ENCODE assay signal across 32 cellular contexts in genomic region chr2:163897799-163898198, GRCh38.
"Had no signal": no experiment of that assay in that cellular context is flagged by ENCODE, and none has a peak within 500 bp of the region (broad histone marks: within the 10 kb centered on the region; RNA-seq: fewer than 3 reads in every experiment).

No MANE protein-coding gene starts in this region.

- H3K27me3 Mint-ChIP-seq: activated CD4-positive, alpha-beta memory T cell treated with anti-CD3 and anti-CD28 coated beads for 36 hours; activated CD4-positive, alpha-beta T cell treated with anti-CD3 and anti-CD28 coated beads for 36 hours; activated CD4-positive, alpha-beta T cell treated with anti-CD3 and anti-CD28 coated beads, Interleukin-2, amount 10 ng/mL, durations not matched to agents 24 days and 14 days; activated CD8-positive, alpha-beta memory T cell treated with anti-CD3 and anti-CD28 coated beads, Interleukin-2, amount 10 ng/mL, durations not matched to agents 7 days and 5 days; activated naive CD4-positive, alpha-beta T cell treated with anti-CD3 and anti-CD28 coated beads, Interleukin-2, amount 50 U/mL, for 24 hours; activated naive CD8-positive, alpha-beta T cell treated with anti-CD3 and anti-CD28 coated beads for 36 hours; activated naive CD8-positive, alpha-beta T cell treated with anti-CD3 and anti-CD28 coated beads, Interleukin-2, amount 50 U/mL, for 24 hours; dendritic cell treated with granulocyte-macrophage colony-stimulating factor and Interleukin-4, amounts not matched to agents 40 ng/mL and 50 ng/mL, for 4 days had no signal

- DNase-seq: activated CD4-positive, alpha-beta memory T cell treated with anti-CD3 and anti-CD28 coated beads for 36 hours; activated CD4-positive, alpha-beta T cell treated with anti-CD3 and anti-CD28 coated beads for 36 hours; activated CD4-positive, alpha-beta T cell treated with anti-CD3 and anti-CD28 coated beads, Interleukin-2, amount 10 ng/mL, durations not matched to agents 24 days and 14 days; activated CD4-positive, CD25-positive, alpha-beta regulatory T cell; activated CD4-positive, CD25-positive, alpha-beta regulatory T cell treated with anti-CD3 and anti-CD28 coated beads, Interleukin-2, amount 50 U/mL, for 72 hours; activated CD8-positive, alpha-beta memory T cell treated with anti-CD3 and anti-CD28 coated beads, Interleukin-2, amount 10 ng/mL, durations not matched to agents 7 days and 5 days; activated CD8-positive, alpha-beta memory T cell treated with anti-CD3 and anti-CD28 coated beads, Interleukin-2, amount 50 U/mL, for 4 hours; activated CD8-positive, alpha-beta T cell treated with anti-CD3 and anti-CD28 coated beads, Interleukin-2, amount 10 ng/mL, durations not matched to agents 7 days and 5 days; activated effector memory CD4-positive, alpha-beta T cell treated with anti-CD3 and anti-CD28 coated beads, Interleukin-2, amount 50 U/mL, for 16 hours; activated naive CD4-positive, alpha-beta T cell treated with anti-CD3 and anti-CD28 coated beads for 36 hours; activated naive CD8-positive, alpha-beta T cell treated with anti-CD3 and anti-CD28 coated beads for 36 hours; activated naive CD8-positive, alpha-beta T cell treated with anti-CD3 and anti-CD28 coated beads, Interleukin-2, amount 50 U/mL, for 24 hours; activated T-cell treated with anti-CD3 and anti-CD28 coated beads, Interleukin-2, amount 50 U/mL, for 1 hour; activated T-cell treated with anti-CD3 and anti-CD28 coated beads, Interleukin-2, amount 50 U/mL, for 48 hours; adrenal gland; amygdala; aorta; body of pancreas; central memory CD4-positive, alpha-beta T cell; cerebellar nuclear complex; dorsolateral prefrontal cortex; effector memory CD4-positive, alpha-beta T cell; endodermal cell; foreskin fibroblast; T-helper 2 cell had no signal

- H3K4me1 Mint-ChIP-seq: activated CD4-positive, alpha-beta T cell treated with anti-CD3 and anti-CD28 coated beads for 36 hours; activated CD4-positive, alpha-beta T cell treated with anti-CD3 and anti-CD28 coated beads, Interleukin-2, amount 10 ng/mL, durations not matched to agents 24 days and 14 days; activated CD8-positive, alpha-beta memory T cell treated with anti-CD3 and anti-CD28 coated beads, Interleukin-2, amount 10 ng/mL, durations not matched to agents 7 days and 5 days; activated naive CD4-positive, alpha-beta T cell treated with anti-CD3 and anti-CD28 coated beads, Interleukin-2, amount 50 U/mL, for 24 hours; activated naive CD8-positive, alpha-beta T cell treated with anti-CD3 and anti-CD28 coated beads for 36 hours; activated naive CD8-positive, alpha-beta T cell treated with anti-CD3 and anti-CD28 coated beads, Interleukin-2, amount 50 U/mL, for 24 hours; endodermal cell had no signal

- H3K4me3 Mint-ChIP-seq: activated CD4-positive, alpha-beta memory T cell treated with anti-CD3 and anti-CD28 coated beads for 36 hours; activated CD4-positive, alpha-beta T cell treated with anti-CD3 and anti-CD28 coated beads for 36 hours; activated CD4-positive, alpha-beta T cell treated with anti-CD3 and anti-CD28 coated beads, Interleukin-2, amount 10 ng/mL, durations not matched to agents 24 days and 14 days; activated CD8-positive, alpha-beta memory T cell treated with anti-CD3 and anti-CD28 coated beads, Interleukin-2, amount 10 ng/mL, durations not matched to agents 7 days and 5 days; activated CD8-positive, alpha-beta T cell treated with anti-CD3 and anti-CD28 coated beads, Interleukin-2, amount 10 ng/mL, durations not matched to agents 7 days and 5 days; activated naive CD4-positive, alpha-beta T cell treated with anti-CD3 and anti-CD28 coated beads for 36 hours; activated naive CD4-positive, alpha-beta T cell treated with anti-CD3 and anti-CD28 coated beads, Interleukin-2, amount 50 U/mL, for 24 hours; activated naive CD8-positive, alpha-beta T cell treated with anti-CD3 and anti-CD28 coated beads for 36 hours; activated naive CD8-positive, alpha-beta T cell treated with anti-CD3 and anti-CD28 coated beads, Interleukin-2, amount 50 U/mL, for 24 hours; activated T-helper 1 cell treated with anti-CD3 and anti-CD28 coated beads, Interleukin-12 subunit alpha, Interleukin-12 subunit beta, Interleukin-2, Interleukin-4 antibody, amounts not matched to agents 30 ng/mL and 10 ng/mL and 1 ng/mL, durations not matched to agents 14 hours and 24 hours and 36 hours; dendritic cell treated with granulocyte-macrophage colony-stimulating factor and Interleukin-4, amounts not matched to agents 40 ng/mL and 50 ng/mL, for 4 days; endodermal cell had no signal

- H3K27me3 ChIP-seq: adrenal gland, body of pancreas, cardiac muscle cell, dorsolateral prefrontal cortex had no signal

- H3K36me3 ChIP-seq: adrenal gland, cardiac muscle cell had no signal

- H3K27ac Mint-ChIP-seq: activated CD4-positive, alpha-beta memory T cell treated with anti-CD3 and anti-CD28 coated beads for 36 hours; activated CD4-positive, alpha-beta T cell treated with anti-CD3 and anti-CD28 coated beads for 36 hours; activated CD4-positive, alpha-beta T cell treated with anti-CD3 and anti-CD28 coated beads, Interleukin-2, amount 10 ng/mL, durations not matched to agents 24 days and 14 days; activated CD8-positive, alpha-beta memory T cell treated with anti-CD3 and anti-CD28 coated beads, Interleukin-2, amount 10 ng/mL, durations not matched to agents 7 days and 5 days; activated CD8-positive, alpha-beta T cell treated with anti-CD3 and anti-CD28 coated beads, Interleukin-2, amount 10 ng/mL, durations not matched to agents 7 days and 5 days; activated naive CD4-positive, alpha-beta T cell treated with anti-CD3 and anti-CD28 coated beads for 36 hours; activated naive CD4-positive, alpha-beta T cell treated with anti-CD3 and anti-CD28 coated beads, Interleukin-2, amount 50 U/mL, for 24 hours; activated naive CD8-positive, alpha-beta T cell treated with anti-CD3 and anti-CD28 coated beads for 36 hours; activated naive CD8-positive, alpha-beta T cell treated with anti-CD3 and anti-CD28 coated beads, Interleukin-2, amount 50 U/mL, for 24 hours; activated T-helper 1 cell treated with anti-CD3 and anti-CD28 coated beads, Interleukin-12 subunit alpha, Interleukin-12 subunit beta, Interleukin-2, Interleukin-4 antibody, amounts not matched to agents 30 ng/mL and 10 ng/mL and 1 ng/mL, durations not matched to agents 14 hours and 24 hours and 36 hours; activated T-helper 2 cell treated with anti-CD3 and anti-CD28 coated beads, Interferon-gamma antibody, Interleukin-2, Interleukin-4, amounts not matched to agents 10 μg/mL and 5 μg/mL and 100 μg/mL, durations not matched to agents 14 hours and 24 hours and 36 hours; dendritic cell treated with granulocyte-macrophage colony-stimulating factor and Interleukin-4, amounts not matched to agents 40 ng/mL and 50 ng/mL, for 4 days; endodermal cell had no signal

- H3K4me1 ChIP-seq: adrenal gland, body of pancreas had no signal

- ATAC-seq: activated CD4-positive, alpha-beta T cell treated with anti-CD3 and anti-CD28 coated beads for 36 hours; activated CD8-positive, alpha-beta memory T cell treated with anti-CD3 and anti-CD28 coated beads, Interleukin-2, amount 10 ng/mL, durations not matched to agents 7 days and 5 days; activated CD8-positive, alpha-beta T cell treated with anti-CD3 and anti-CD28 coated beads, Interleukin-2, amount 10 ng/mL, durations not matched to agents 7 days and 5 days; activated naive CD8-positive, alpha-beta T cell treated with anti-CD3 and anti-CD28 coated beads, Interleukin-2, amount 50 U/mL, for 24 hours; body of pancreas; esophagus mucosa had no signal

- H3K27ac ChIP-seq: adrenal gland, body of pancreas, cardiac muscle cell, coronary artery, dorsolateral prefrontal cortex had no signal

- H3K9me3 ChIP-seq: adrenal gland, body of pancreas had no signal

- H3K36me3 Mint-ChIP-seq: activated CD4-positive, alpha-beta memory T cell treated with anti-CD3 and anti-CD28 coated beads for 36 hours; activated CD8-positive, alpha-beta memory T cell treated with anti-CD3 and anti-CD28 coated beads, Interleukin-2, amount 10 ng/mL, durations not matched to agents 7 days and 5 days; activated naive CD8-positive, alpha-beta T cell treated with anti-CD3 and anti-CD28 coated beads for 36 hours had no signal

- H3K4me3 ChIP-seq: adrenal gland, body of pancreas, cardiac muscle cell, coronary artery, dorsolateral prefrontal cortex had no signal
